In genomic region chr15:31312220-31312619, GRCh38 we compare ENCODE assay signal across 1 cellular context.
TF ChIP-seq lines count a peak whose summit lies in the region.

No MANE protein-coding gene starts in this region.

TF ChIP-seq in HepG2, 621 proteins besides CTCF, POLR2A, EP300 and RAD21 (continued from another document):
- TF ChIP-seq, protein P1, sequence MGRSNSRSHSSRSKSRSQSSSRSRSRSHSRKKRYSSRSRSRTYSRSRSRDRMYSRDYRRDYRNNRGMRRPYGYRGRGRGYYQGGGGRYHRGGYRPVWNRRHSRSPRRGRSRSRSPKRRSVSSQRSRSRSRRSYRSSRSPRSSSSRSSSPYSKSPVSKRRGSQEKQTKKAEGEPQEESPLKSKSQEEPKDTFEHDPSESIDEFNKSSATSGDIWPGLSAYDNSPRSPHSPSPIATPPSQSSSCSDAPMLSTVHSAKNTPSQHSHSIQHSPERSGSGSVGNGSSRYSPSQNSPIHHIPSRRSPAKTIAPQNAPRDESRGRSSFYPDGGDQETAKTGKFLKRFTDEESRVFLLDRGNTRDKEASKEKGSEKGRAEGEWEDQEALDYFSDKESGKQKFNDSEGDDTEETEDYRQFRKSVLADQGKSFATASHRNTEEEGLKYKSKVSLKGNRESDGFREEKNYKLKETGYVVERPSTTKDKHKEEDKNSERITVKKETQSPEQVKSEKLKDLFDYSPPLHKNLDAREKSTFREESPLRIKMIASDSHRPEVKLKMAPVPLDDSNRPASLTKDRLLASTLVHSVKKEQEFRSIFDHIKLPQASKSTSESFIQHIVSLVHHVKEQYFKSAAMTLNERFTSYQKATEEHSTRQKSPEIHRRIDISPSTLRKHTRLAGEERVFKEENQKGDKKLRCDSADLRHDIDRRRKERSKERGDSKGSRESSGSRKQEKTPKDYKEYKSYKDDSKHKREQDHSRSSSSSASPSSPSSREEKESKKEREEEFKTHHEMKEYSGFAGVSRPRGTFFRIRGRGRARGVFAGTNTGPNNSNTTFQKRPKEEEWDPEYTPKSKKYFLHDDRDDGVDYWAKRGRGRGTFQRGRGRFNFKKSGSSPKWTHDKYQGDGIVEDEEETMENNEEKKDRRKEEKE (IDR thresholded peaks at IDR 0.05): no peak
- TF ChIP-seq ATF1 (CRISPR knock-in tag; IDR thresholded peaks at IDR 0.05): no peak
- TF ChIP-seq MYC (CRISPR knock-in tag; IDR thresholded peaks at IDR 0.05; ENCODE audit: borderline replicate concordance): no peak
- TF ChIP-seq, protein P2, sequence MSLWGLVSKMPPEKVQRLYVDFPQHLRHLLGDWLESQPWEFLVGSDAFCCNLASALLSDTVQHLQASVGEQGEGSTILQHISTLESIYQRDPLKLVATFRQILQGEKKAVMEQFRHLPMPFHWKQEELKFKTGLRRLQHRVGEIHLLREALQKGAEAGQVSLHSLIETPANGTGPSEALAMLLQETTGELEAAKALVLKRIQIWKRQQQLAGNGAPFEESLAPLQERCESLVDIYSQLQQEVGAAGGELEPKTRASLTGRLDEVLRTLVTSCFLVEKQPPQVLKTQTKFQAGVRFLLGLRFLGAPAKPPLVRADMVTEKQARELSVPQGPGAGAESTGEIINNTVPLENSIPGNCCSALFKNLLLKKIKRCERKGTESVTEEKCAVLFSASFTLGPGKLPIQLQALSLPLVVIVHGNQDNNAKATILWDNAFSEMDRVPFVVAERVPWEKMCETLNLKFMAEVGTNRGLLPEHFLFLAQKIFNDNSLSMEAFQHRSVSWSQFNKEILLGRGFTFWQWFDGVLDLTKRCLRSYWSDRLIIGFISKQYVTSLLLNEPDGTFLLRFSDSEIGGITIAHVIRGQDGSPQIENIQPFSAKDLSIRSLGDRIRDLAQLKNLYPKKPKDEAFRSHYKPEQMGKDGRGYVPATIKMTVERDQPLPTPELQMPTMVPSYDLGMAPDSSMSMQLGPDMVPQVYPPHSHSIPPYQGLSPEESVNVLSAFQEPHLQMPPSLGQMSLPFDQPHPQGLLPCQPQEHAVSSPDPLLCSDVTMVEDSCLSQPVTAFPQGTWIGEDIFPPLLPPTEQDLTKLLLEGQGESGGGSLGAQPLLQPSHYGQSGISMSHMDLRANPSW (CRISPR knock-in tag; IDR thresholded peaks at IDR 0.05; ENCODE audit: borderline replicate concordance): no peak
